10 cellular contexts compared by ENCODE assay signal in the genomic region with DNA sequence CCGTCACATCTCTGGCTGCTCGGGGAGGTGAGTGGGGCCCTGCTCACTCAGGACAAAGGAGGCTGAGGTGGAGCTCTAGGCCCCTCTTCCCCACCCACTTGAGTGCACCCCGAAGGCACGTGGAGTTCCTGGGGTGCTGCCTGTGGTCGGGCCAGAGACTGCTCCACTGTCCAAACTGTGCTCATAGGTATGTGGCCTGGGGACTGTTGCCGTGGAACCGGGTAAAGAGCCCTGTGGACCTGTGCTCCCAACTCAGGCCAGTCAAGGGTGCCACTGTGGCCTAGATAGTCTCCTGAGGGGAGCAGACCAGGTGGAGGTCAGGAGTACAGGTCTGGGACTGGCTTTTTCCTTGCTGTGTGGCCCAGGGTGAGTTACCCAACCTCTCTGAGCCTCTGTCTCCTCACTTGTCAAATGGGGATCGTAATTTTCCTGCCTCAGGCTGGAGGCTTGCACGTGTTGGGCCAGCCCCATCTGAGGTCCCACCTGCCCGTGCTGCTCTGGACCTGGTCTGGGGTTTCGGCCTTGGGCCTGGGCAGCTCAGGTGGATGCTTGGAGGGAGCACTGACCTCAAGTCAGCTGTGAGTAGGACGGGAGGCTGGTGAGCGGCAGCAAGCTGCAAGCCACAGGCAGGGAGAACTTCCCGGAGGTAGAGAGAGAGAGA. TPM values are rescaled to one million over a fixed set of nuclear protein-coding genes. Genes with fewer than 3 reads are reported as not detected.
DNase-seq lines count a peak whose midpoint lies in the region; ATAC-seq and TF ChIP-seq lines count a peak whose summit lies in the region.
"Had no signal": no experiment of that assay in that cellular context is flagged by ENCODE, and none has a peak within 500 bp of the region (broad histone marks: within the 10 kb centered on the region; RNA-seq: fewer than 3 reads in every experiment).

No MANE protein-coding gene starts in this region.

- peaks cover 38% of the 10 kb centered on the region for H3K27me3 Mint-ChIP-seq in HFFc6 (ENCODE audit: insufficient read depth)
- H3K27me3 Mint-ChIP-seq in T-helper 17 cell, result peaks cover 11% of the 10 kb centered on the region

- no peaks in the 10 kb centered on the region for H3K36me3 ChIP-seq in sigmoid colon

- DNase-seq in HFFc6 (no peak), T-helper 17 cell (no peak), Right ventricle myocardium superior (peak; percentile 26), sigmoid colon (peak; percentile 57), KG1 (lab: John Stamatoyannopoulos, UW) (no peak), COLO829 (ENCODE audit: low spot score) (no peak)
- DNase-seq: cortex of kidney, NCI-H1048 had no signal

- peaks cover 0 to 25% (median 11%) of the 10 kb centered on the region in 3 donors for H3K27me3 ChIP-seq in sigmoid colon

- peak overlapping the region; percentile 47; the same call in 1 of the 2 replicates for H3K4me3 Mint-ChIP-seq in HFFc6
- H3K4me3 Mint-ChIP-seq in T-helper 17 cell, result peak overlapping the region; percentile 82

- intact Hi-C loops in Right ventricle myocardium superior (cut with DNase I) (loop anchor here (10.0 kb wide), 1 partner anchor 75 kb away; the partner anchor contains the start of gene SOX18), sigmoid colon (cut with DNase I) (loop anchor here (1.0 to 2.0 kb wide), 2 partner anchors 37 to 81 kb away; no protein-coding TSS in a partner anchor)

- no peak overlapping the region for H3K27ac ChIP-seq in sigmoid colon

- H3K27ac Mint-ChIP-seq in HFFc6, result no peak overlapping the region
- peak overlapping the region; percentile 93 for H3K27ac Mint-ChIP-seq in T-helper 17 cell

- H3K9me3 ChIP-seq in T-helper 17 cell (ENCODE audit: control insufficient read depth, low read length, poor library complexity, severe bottlenecking) (no peaks in the 10 kb centered on the region), sigmoid colon (no peaks in the 10 kb centered on the region)

- H3K9me3 Mint-ChIP-seq in HFFc6, result no peaks in the 10 kb centered on the region

- TF ChIP-seq EP300 in sigmoid colon (IDR thresholded peaks at IDR 0.05), result no peak

- ATAC-seq in T-helper 17 cell, result peak; percentile 7
- no peak for ATAC-seq in Right ventricle myocardium superior (ENCODE audit: poor library complexity)
- no peak for ATAC-seq in HG02981 (IDR thresholded peaks at IDR 0.05; ENCODE audit: unreplicated experiment)

- no peak overlapping the region for H3K4me3 ChIP-seq in sigmoid colon

- peaks cover 0 to 8% (median 5%) of the 10 kb centered on the region in 4 donors for H3K4me1 ChIP-seq in sigmoid colon

- H3K36me3 Mint-ChIP-seq in HFFc6 (ENCODE audit: low read depth) (no peaks in the 10 kb centered on the region), T-helper 17 cell (ENCODE audit: low read depth) (peaks cover 2% of the 10 kb centered on the region)

- TF ChIP-seq CTCF in HFFc6 (IDR thresholded peaks at IDR 0.05) (no peak), sigmoid colon (IDR thresholded peaks at IDR 0.05) (no peak)

- 0 out of 2 replicates have a peak, but pooled peaks cover 5% of the 10 kb centered on the region for H3K4me1 Mint-ChIP-seq in HFFc6 (ENCODE audit: low read depth)
- peaks cover 10% of the 10 kb centered on the region for H3K4me1 Mint-ChIP-seq in T-helper 17 cell

- TF ChIP-seq POLR2A in sigmoid colon (IDR thresholded peaks at IDR 0.05), result no peak

- WGBS in sigmoid colon, 2 donors, result 60 to 66% methylated on average over 14 of the region's 14 CpGs

RNA-seq across cellular contexts. Expression of gene NPBWR2, which starts 12.4 kb away (rescaled TPM):
- not detected for total RNA-seq in HFFc6 (2021; fragmentation: NEBNext Ultra II Directional; extraction: Animal tissue kit (Norgen Biotek cat#: 25700))
- total RNA-seq in T-helper 17 cell (not detected), Right ventricle myocardium superior (not detected), sigmoid colon (not detected)
- not detected for polyA plus RNA-seq in sigmoid colon
- total RNA-seq: T-helper 2 cell treated with Interferon-gamma antibody and Interleukin-4, amounts not matched to agents 100 ng/mL and 5 ng/mL, for 36 hours had no signal

RNA-seq across cellular contexts. Expression of gene LKAAEAR1, which starts 35.6 kb away (rescaled TPM):
- not detected for total RNA-seq in HFFc6 (2021; fragmentation: NEBNext Ultra II Directional; extraction: Animal tissue kit (Norgen Biotek cat#: 25700))
- total RNA-seq in T-helper 17 cell, result not detected
- total RNA-seq in Right ventricle myocardium superior, result not detected
- total RNA-seq in sigmoid colon, result 1 to 10 TPM in 1 of 4 donors, not detected in 3; 1.5 TPM
- under 1 TPM in 1 of 3 donors, not detected in 2; 0.19 TPM for polyA plus RNA-seq in sigmoid colon

RNA-seq across cellular contexts. Expression of gene OPRL1, which starts 39.9 kb away (rescaled TPM):
- total RNA-seq in HFFc6 (2021; fragmentation: NEBNext Ultra II Directional; extraction: Animal tissue kit (Norgen Biotek cat#: 25700)), result under 1 TPM; 0.27 to 1.00 (median 0.41) TPM
- total RNA-seq in T-helper 17 cell (1 to 10 TPM; 1.4 to 2.7 TPM), Right ventricle myocardium superior (0.75 TPM), sigmoid colon (1 to 10 TPM in 1 of 4 donors, under 1 TPM in 3; 0.71 to 2.2 (median 0.89) TPM)
- 1 to 10 TPM in 1 of 3 donors, under 1 TPM in 1, not detected in 1; under 0.01 to 1.0 TPM for polyA plus RNA-seq in sigmoid colon

RNA-seq across cellular contexts. Expression of gene RGS19, which starts 40.5 kb away (rescaled TPM):
- 10 to 100 TPM; 11.0 to 16.3 (median 12.9) TPM for total RNA-seq in HFFc6 (2021; fragmentation: NEBNext Ultra II Directional; extraction: Animal tissue kit (Norgen Biotek cat#: 25700))
- total RNA-seq in T-helper 17 cell, result 10 to 100 TPM; 42.8 to 50.9 TPM
- 6.7 TPM for total RNA-seq in Right ventricle myocardium superior
- 10 to 100 TPM in 2 of 4 donors, 1 to 10 TPM in 2; 7.5 to 12.3 (median 10.5) TPM for total RNA-seq in sigmoid colon
- polyA plus RNA-seq in sigmoid colon, result 10 to 100 TPM; 11.1 to 22.0 (median 12.6) TPM

RNA-seq across cellular contexts. Expression of gene MYT1, which starts 44.4 kb away (rescaled TPM):
- not detected for total RNA-seq in HFFc6 (2021; fragmentation: NEBNext Ultra II Directional; extraction: Animal tissue kit (Norgen Biotek cat#: 25700))
- total RNA-seq in T-helper 17 cell (not detected), Right ventricle myocardium superior (0.40 TPM), sigmoid colon (1 to 10 TPM in 1 of 4 donors, under 1 TPM in 3; under 0.01 to 1.1 (median 0.22) TPM)
- under 1 TPM in 1 of 3 donors, not detected in 2; 0.31 TPM for polyA plus RNA-seq in sigmoid colon
- total RNA-seq: T-helper 2 cell treated with Interferon-gamma antibody and Interleukin-4, amounts not matched to agents 100 ng/mL and 5 ng/mL, for 36 hours had no signal

Comparison
In these comparisons a context has a peak if more than half of its experiments do, and no peak if none do; other contexts are left out.
1. DNase-seq: peak in Right ventricle myocardium superior (single experiment) and sigmoid colon (single experiment); none in HFFc6 (single experiment), T-helper 17 cell (0 of 3), KG1 (single experiment) and COLO829 (single experiment).